In the genomic region with DNA sequence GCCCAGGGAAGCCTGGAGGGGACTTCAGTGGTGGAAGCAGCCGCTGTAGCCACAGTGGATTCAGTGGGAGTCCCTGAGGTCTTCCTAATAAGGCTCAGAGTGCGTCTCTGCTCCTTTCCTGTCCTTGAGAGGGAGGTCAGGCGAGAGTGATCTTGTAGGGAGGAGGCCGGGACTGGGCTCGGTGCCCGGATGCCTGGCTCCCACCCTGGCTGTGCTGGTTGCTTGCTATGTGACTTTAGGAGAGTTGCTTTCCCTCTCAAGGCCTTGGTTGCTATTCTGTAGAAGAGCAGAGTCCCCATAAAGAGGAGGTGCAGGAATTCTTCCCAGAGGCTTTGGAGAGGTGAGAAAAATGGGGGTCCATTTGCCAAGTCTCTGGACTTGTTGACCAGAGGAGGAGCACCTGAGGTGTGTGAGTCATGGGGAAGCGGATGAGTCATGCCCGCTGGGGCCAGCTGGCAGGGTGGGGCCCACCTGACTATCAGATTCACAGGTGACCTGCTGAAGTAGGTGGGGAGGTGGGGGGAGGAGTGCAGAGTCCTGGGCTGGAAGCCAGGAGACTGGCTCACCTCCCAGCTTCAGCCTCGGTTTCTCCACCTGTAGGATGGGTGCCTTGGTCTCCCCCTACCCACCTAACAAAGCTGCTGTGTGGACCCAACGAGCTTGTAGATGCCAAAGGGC, we compare ENCODE assay signal across 9 cellular contexts. TPM values are rescaled to one million over a fixed set of nuclear protein-coding genes. Genes with fewer than 3 reads are reported as not detected.
DNase-seq lines count a peak whose midpoint lies in the region; ATAC-seq, FAIRE-seq and TF ChIP-seq lines count a peak whose summit lies in the region.
"Had no signal": no experiment of that assay in that cellular context is flagged by ENCODE, and none has a peak within 500 bp of the region (broad histone marks: within the 10 kb centered on the region; RNA-seq: fewer than 3 reads in every experiment).

No MANE protein-coding gene starts in this region.

- no peaks in the 10 kb centered on the region for H3K27me3 ChIP-seq in pancreas

- no peak overlapping the region for H3K4me3 ChIP-seq in pancreas

- H3K36me3 ChIP-seq in pancreas: no peaks in the 10 kb centered on the region

- peak overlapping the region; percentile 44 to 92 (median 82) for H3K27ac ChIP-seq in pancreas

- H3K4me1 ChIP-seq in pancreas: peaks cover 9 to 41% (median 19%) of the 10 kb centered on the region in 3 donors

- no peaks in the 10 kb centered on the region for H3K9me3 ChIP-seq in pancreas

- 32 to 36% methylated on average over 10 of the region's 10 CpGs for WGBS in pancreas, 2 donors

- intact Hi-C loops in pancreas (cut with DNase I): no loop called here

- FAIRE-seq in pancreas (lab: Jason Lieb, UNC): no peak

- ATAC-seq in pancreas (peak; percentile 76 to 86 (median 84)), GM18519 (IDR thresholded peaks at IDR 0.05; ENCODE audit: low FRiP score, unreplicated experiment) (no peak)

- no peak for TF ChIP-seq CTCF in pancreas (IDR thresholded peaks at IDR 0.05)

- DNase-seq in DMS153 treated with DMSO at 0.1 percent for 48 hours (lab: John Stamatoyannopoulos, UW; ENCODE audit: unreplicated experiment): peak; percentile 93
- peak; percentile 74 for DNase-seq in NCI-H774 (lab: John Stamatoyannopoulos, UW)
- DNase-seq in fibroblast of peridontal ligament (ENCODE audit: extremely low read depth): peak; percentile 49
- DNase-seq in pancreas: peak; percentile 84 to 95 (median 87)
- no peak for DNase-seq in activated CD4-positive, alpha-beta T cell treated with anti-CD3 and anti-CD28 coated beads for 48 hours
- DNase-seq in HuH-7 (ENCODE audit: low spot score): no peak
- no peak for DNase-seq in activated effector memory CD4-positive, alpha-beta T cell treated with anti-CD3 and anti-CD28 coated beads, Interleukin-2, amount 50 U/mL, for 16 hours
- DNase-seq: activated T-cell treated with anti-CD3 and anti-CD28 coated beads, Interleukin-2, amount 50 U/mL, for 72 hours had no signal

RNA-seq across cellular contexts. Expression of a gene that starts 13.8 kb away (rescaled TPM):
- total RNA-seq in pancreas: 100 to 1,000 TPM in 3 of 6 donors, 10 to 100 TPM in 3; 44.0 to 190 (median 97.8) TPM
- polyA plus RNA-seq in pancreas: 100 to 1,000 TPM; 154 to 193 TPM

Comparison
In these comparisons a context has a peak if more than half of its experiments do, and no peak if none do; other contexts are left out.
1. DNase-seq: peak in DMS153 treated with DMSO at 0.1 percent for 48 hours (single experiment), NCI-H774 (single experiment), fibroblast of peridontal ligament (single experiment) and pancreas (6 of 6); none in activated CD4-positive, alpha-beta T cell treated with anti-CD3 and anti-CD28 coated beads for 48 hours (single experiment), HuH-7 (single experiment) and activated effector memory CD4-positive, alpha-beta T cell treated with anti-CD3 and anti-CD28 coated beads, Interleukin-2, amount 50 U/mL, for 16 hours (single experiment).